Comparison of ENCODE assay signal across 10 cellular contexts in genomic region chr2:49687873-49688272, GRCh38.
A peak's percentile ranks its signal among the peaks of the same experiment; 100 is the strongest.
DNase-seq lines count a peak whose midpoint lies in the region; FAIRE-seq and TF ChIP-seq lines count a peak whose summit lies in the region.
"Had no signal": no experiment of that assay in that cellular context is flagged by ENCODE, and none has a peak within 500 bp of the region (broad histone marks: within the 10 kb centered on the region; RNA-seq: fewer than 3 reads in every experiment).

No MANE protein-coding gene starts in this region.

- no peaks in the 10 kb centered on the region for H3K79me2 ChIP-seq in smooth muscle cell (ENCODE audit: low read depth)

- 83% methylated on average over 1 of the region's 1 CpG for WGBS in smooth muscle cell (ENCODE audit: low lambda C conversion rate)

- H3K4me3 Mint-ChIP-seq in CD14-positive monocyte, result no peak overlapping the region
- H3K4me3 Mint-ChIP-seq: activated CD8-positive, alpha-beta memory T cell treated with anti-CD3 and anti-CD28 coated beads, Interleukin-2, amount 10 ng/mL, durations not matched to agents 7 days and 5 days; CD8-positive, alpha-beta memory T cell had no signal

- no peaks in the 10 kb centered on the region for H3K36me3 Mint-ChIP-seq in CD14-positive monocyte
- H3K36me3 Mint-ChIP-seq: activated CD8-positive, alpha-beta memory T cell treated with anti-CD3 and anti-CD28 coated beads, Interleukin-2, amount 10 ng/mL, durations not matched to agents 7 days and 5 days; CD8-positive, alpha-beta memory T cell had no signal

- H3K4me2 ChIP-seq in smooth muscle cell, result no peak overlapping the region

- H3K9me3 ChIP-seq in smooth muscle cell (replicated peaks; ENCODE audit: low read depth), result no peaks in the 10 kb centered on the region

- H3K4me1 Mint-ChIP-seq in CD14-positive monocyte, result no peaks in the 10 kb centered on the region
- H3K4me1 Mint-ChIP-seq: activated CD8-positive, alpha-beta memory T cell treated with anti-CD3 and anti-CD28 coated beads, Interleukin-2, amount 10 ng/mL, durations not matched to agents 7 days and 5 days; CD8-positive, alpha-beta memory T cell had no signal

- no peaks in the 10 kb centered on the region for H3K36me3 ChIP-seq in smooth muscle cell (ENCODE audit: low read depth)

- TF ChIP-seq CTCF in smooth muscle cell (IDR thresholded peaks at IDR 0.05; ENCODE audit: borderline replicate concordance, insufficient read depth, poor library complexity, severe bottlenecking) (peak; percentile 57), CD14-positive monocyte (IDR thresholded peaks at IDR 0.05) (no peak)

- no peak overlapping the region for H2AFZ ChIP-seq in smooth muscle cell (ENCODE audit: low read depth)

- H3K4me3 ChIP-seq in smooth muscle cell, result no peak overlapping the region

- no peaks in the 10 kb centered on the region for H3F3A ChIP-seq in smooth muscle cell (ENCODE audit: low read depth)

- no peaks in the 10 kb centered on the region for H3K27me3 ChIP-seq in smooth muscle cell (ENCODE audit: low read depth)

- no peaks in the 10 kb centered on the region for H3K4me1 ChIP-seq in smooth muscle cell (ENCODE audit: low read depth)

- H3K27ac ChIP-seq in smooth muscle cell (ENCODE audit: low read depth), result no peak overlapping the region

- no peak overlapping the region for H3K9ac ChIP-seq in smooth muscle cell (ENCODE audit: low read depth)

- no peak overlapping the region for H3K27ac Mint-ChIP-seq in CD14-positive monocyte
- H3K27ac Mint-ChIP-seq: activated CD8-positive, alpha-beta memory T cell treated with anti-CD3 and anti-CD28 coated beads, Interleukin-2, amount 10 ng/mL, durations not matched to agents 7 days and 5 days; CD8-positive, alpha-beta memory T cell had no signal

- H3K27me3 Mint-ChIP-seq in CD14-positive monocyte (ENCODE audit: low read depth in 3 of 3), result no peaks in the 10 kb centered on the region
- H3K27me3 Mint-ChIP-seq: activated CD8-positive, alpha-beta memory T cell treated with anti-CD3 and anti-CD28 coated beads, Interleukin-2, amount 10 ng/mL, durations not matched to agents 7 days and 5 days; CD8-positive, alpha-beta memory T cell had no signal

- H3K9me3 Mint-ChIP-seq in CD14-positive monocyte, result no peaks in the 10 kb centered on the region

- FAIRE-seq in endometrium (lab: Jason Lieb, UNC), result peak; percentile 92

- intact Hi-C loops in CD14-positive monocyte (cut with micrococcal nuclease), result no loop called here

- DNase-seq in SKM-1 treated with dmso at 0.1 percent for 144 hours (lab: John Stamatoyannopoulos, UW; ENCODE audit: unreplicated experiment) (peak; percentile 4), SKM-1 (lab: John Stamatoyannopoulos, UW; ENCODE audit: unreplicated experiment) (no peak), NCI-H2196 treated with DMSO at 0.1 percent for 48 hours (lab: John Stamatoyannopoulos, UW; ENCODE audit: unreplicated experiment) (peak; percentile 3), smooth muscle cell (lab: John Stamatoyannopoulos, UW; ENCODE audit: unreplicated experiment) (no peak), GM19240 (ENCODE audit: insufficient read length, low spot score) (no peak), CD14-positive monocyte (ENCODE audit: low spot score) (no peak)
- no peak for DNase-seq in activated CD8-positive, alpha-beta memory T cell treated with anti-CD3 and anti-CD28 coated beads for 24 hours
- DNase-seq: activated CD8-positive, alpha-beta memory T cell treated with anti-CD3 and anti-CD28 coated beads, Interleukin-2, amount 10 ng/mL, durations not matched to agents 7 days and 5 days; CD8-positive, alpha-beta memory T cell had no signal

- no peaks in the 10 kb centered on the region for H4K20me1 ChIP-seq in smooth muscle cell (ENCODE audit: low read depth)

Comparison
In these comparisons a context has a peak if more than half of its experiments do, and no peak if none do; other contexts are left out.
1. DNase-seq: peak in SKM-1 treated with dmso at 0.1 percent for 144 hours (single experiment) and NCI-H2196 treated with DMSO at 0.1 percent for 48 hours (single experiment); none in SKM-1 (single experiment), smooth muscle cell (single experiment), activated CD8-positive, alpha-beta memory T cell treated with anti-CD3 and anti-CD28 coated beads for 24 hours (single experiment), GM19240 (single experiment) and CD14-positive monocyte (single experiment).